1 cellular context compared by ENCODE assay signal in genomic region chr2:150007815-150008430, GRCh38.
TF ChIP-seq lines count a peak whose summit lies in the region.

No MANE protein-coding gene starts in this region.

TF ChIP-seq in K562, 482 proteins besides CTCF, POLR2A, EP300 and RAD21 (continued from another document):
- TF ChIP-seq KDM5B (IDR thresholded peaks at IDR 0.05; ENCODE audit: insufficient replicate concordance, low read depth, low read length) (no peak), SPI1 (IDR thresholded peaks at IDR 0.05; ENCODE audit: borderline replicate concordance, low read depth, low read length) (0 out of 2 replicates have a peak, but pooled peaks have one; percentile 16), TSC22D4 (tag; IDR thresholded peaks at IDR 0.05) (no peak), ARNT (IDR thresholded peaks at IDR 0.05) (no peak), THRAP3 (IDR thresholded peaks at IDR 0.05; ENCODE audit: borderline replicate concordance) (no peak), MBD2 (IDR thresholded peaks at IDR 0.05; ENCODE audit: borderline replicate concordance, low read depth) (no peak)
